8 cellular contexts compared by ENCODE assay signal in genomic region chr2:238573065-238573778, GRCh38.
DNase-seq lines count a peak whose midpoint lies in the region; ATAC-seq, FAIRE-seq and TF ChIP-seq lines count a peak whose summit lies in the region.

No MANE protein-coding gene starts in this region.

- peak in 1 of 2 experiments; percentile 26; a peak in 2 of 5 replicates for TF ChIP-seq RAD21 in A549 (conservative IDR thresholded peaks at IDR 0.05 in 1 of 2, IDR thresholded peaks at IDR 0.05 in 1 of 2)

- CTCF ChIA-PET in A549 (lab: Yijun Ruan, JAX): interaction anchor here (1.1 to 1.4 kb wide), 8 partner anchors 13 to 214 kb away, joined by 3 to 6 read pairs (median 3); no protein-coding TSS in a partner anchor

- no peak overlapping the region for H3K27ac Mint-ChIP-seq in activated CD4-positive, alpha-beta T cell treated with anti-CD3 and anti-CD28 coated beads, Interleukin-2, amount 10 ng/mL, durations not matched to agents 24 days and 14 days
- no peak overlapping the region for H3K27ac Mint-ChIP-seq in effector memory CD8-positive, alpha-beta T cell

- TF ChIP-seq CTCF in A549 (IDR thresholded peaks at IDR 0.05): peak; percentile 32

- H3K27ac ChIP-seq in A549: no peak overlapping the region

- intact Hi-C loops in activated CD4-positive, alpha-beta T cell treated with anti-CD3 and anti-CD28 coated beads, Interleukin-2, amount 10 ng/mL, durations not matched to agents 24 days and 14 days (cut with micrococcal nuclease): no loop called here
- intact Hi-C loops in left colon (cut with DNase I, micrococcal nuclease): no loop called here

- no peaks in the 10 kb centered on the region for H3K4me1 ChIP-seq in A549

- H3K9me3 Mint-ChIP-seq in activated CD4-positive, alpha-beta T cell treated with anti-CD3 and anti-CD28 coated beads, Interleukin-2, amount 10 ng/mL, durations not matched to agents 24 days and 14 days: no peaks in the 10 kb centered on the region
- no peaks in the 10 kb centered on the region for H3K9me3 Mint-ChIP-seq in effector memory CD8-positive, alpha-beta T cell

- peak in 1 of 2 experiments; percentile 59; a peak in 3 of 6 replicates for ATAC-seq in A549
- ATAC-seq in left colon: peak; percentile 60
- no peak for ATAC-seq in effector memory CD8-positive, alpha-beta T cell (replicated peaks)
- ATAC-seq in GM19455 (IDR thresholded peaks at IDR 0.05; ENCODE audit: unreplicated experiment): no peak

- WGBS in A549 (ENCODE audit: missing lambda C conversion rate): 75% methylated on average over 7 of the region's 9 CpGs

- H3K27me3 Mint-ChIP-seq in activated CD4-positive, alpha-beta T cell treated with anti-CD3 and anti-CD28 coated beads, Interleukin-2, amount 10 ng/mL, durations not matched to agents 24 days and 14 days: no peaks in the 10 kb centered on the region
- peaks cover 12 to 20% of the 10 kb centered on the region in 2 donors for H3K27me3 Mint-ChIP-seq in effector memory CD8-positive, alpha-beta T cell

- DNase-seq in A549 (ENCODE audit: low read depth in 1 of 2, low spot score in 1 of 2) (peak; percentile 26 to 49), GM12892 (ENCODE audit: insufficient read length) (peak; percentile 73), left colon (no peak), cerebellar cortex (ENCODE audit: low spot score) (no peak), putamen (ENCODE audit: low spot score) (no peak)
- peak; percentile 67 for DNase-seq in activated CD4-positive, alpha-beta T cell treated with anti-CD3 and anti-CD28 coated beads, Interleukin-2, amount 10 ng/mL, durations not matched to agents 24 days and 14 days
- DNase-seq in effector memory CD8-positive, alpha-beta T cell: no peak

- POLR2A ChIA-PET in A549 (lab: Yijun Ruan, JAX): no interaction called here

- peaks cover 9% of the 10 kb centered on the region; the same call in 2 of the 3 replicates for H3K9me3 ChIP-seq in A549

- H3K4me3 ChIP-seq in A549: no peak overlapping the region

- H3K36me3 Mint-ChIP-seq in activated CD4-positive, alpha-beta T cell treated with anti-CD3 and anti-CD28 coated beads, Interleukin-2, amount 10 ng/mL, durations not matched to agents 24 days and 14 days (ENCODE audit: low read depth): no peaks in the 10 kb centered on the region
- H3K36me3 Mint-ChIP-seq in effector memory CD8-positive, alpha-beta T cell (ENCODE audit: insufficient read depth): no peaks in the 10 kb centered on the region

- no peak overlapping the region for H3K4me3 Mint-ChIP-seq in activated CD4-positive, alpha-beta T cell treated with anti-CD3 and anti-CD28 coated beads, Interleukin-2, amount 10 ng/mL, durations not matched to agents 24 days and 14 days
- no peak overlapping the region for H3K4me3 Mint-ChIP-seq in effector memory CD8-positive, alpha-beta T cell

- no peak overlapping the region for H3K4me2 ChIP-seq in A549

- no peaks in the 10 kb centered on the region for H3K4me1 Mint-ChIP-seq in activated CD4-positive, alpha-beta T cell treated with anti-CD3 and anti-CD28 coated beads, Interleukin-2, amount 10 ng/mL, durations not matched to agents 24 days and 14 days
- peaks cover 0 to 3% of the 10 kb centered on the region in 2 donors for H3K4me1 Mint-ChIP-seq in effector memory CD8-positive, alpha-beta T cell (ENCODE audit: low read depth in 2 of 2)

- TF ChIP-seq POLR2A in A549 (IDR thresholded peaks at IDR 0.05; ENCODE audit: low read length): no peak
- TF ChIP-seq POLR2A in GM12892 (IDR thresholded peaks at IDR 0.05; ENCODE audit: low read depth, low read length): no peak

- FAIRE-seq in A549 (lab: Jason Lieb, UNC) (no peak), GM12892 (lab: Jason Lieb, UNC) (peak; percentile 75)

- no peak for TF ChIP-seq EP300 in A549 (IDR thresholded peaks at IDR 0.05)

TF ChIP-seq in A549, 52 proteins besides CTCF, POLR2A, EP300 and RAD21:
- TF ChIP-seq MAFK (IDR thresholded peaks at IDR 0.05; ENCODE audit: partially characterized antibody) (no peak), CHD2 (IDR thresholded peaks at IDR 0.05; ENCODE audit: low read length, partially characterized antibody) (no peak), REST (IDR thresholded peaks at IDR 0.05) (no peak), POLR2AphosphoS2 (conservative IDR thresholded peaks at IDR 0.05; ENCODE audit: low read length) (no peak), NR3C1 (IDR thresholded peaks at IDR 0.05) (no peak), BCL3 (IDR thresholded peaks at IDR 0.05) (no peak), SMC3 (IDR thresholded peaks at IDR 0.05) (peak; percentile 16; the same call in 1 of the 3 replicates), BHLHE40 (IDR thresholded peaks at IDR 0.05; ENCODE audit: low read depth, low read length) (no peak)

Comparison
In these comparisons a context has a peak if more than half of its experiments do, and no peak if none do; other contexts are left out.
1. DNase-seq: peak in A549 (2 of 2), GM12892 (single experiment) and activated CD4-positive, alpha-beta T cell treated with anti-CD3 and anti-CD28 coated beads, Interleukin-2, amount 10 ng/mL, durations not matched to agents 24 days and 14 days (single experiment); none in left colon (0 of 2), effector memory CD8-positive, alpha-beta T cell (0 of 3), cerebellar cortex (single experiment) and putamen (single experiment).